In genomic region chr15:43562753-43563152, GRCh38 we compare ENCODE assay signal across 5 cellular contexts. TPM values are rescaled to one million over a fixed set of nuclear protein-coding genes. Genes with fewer than 3 reads are reported as not detected.
"Had no signal": no experiment of that assay in that cellular context is flagged by ENCODE, and none has a peak within 500 bp of the region (broad histone marks: within the 10 kb centered on the region; RNA-seq: fewer than 3 reads in every experiment).

No MANE protein-coding gene starts in this region.

RNA-seq across cellular contexts. Expression of gene CKMT1B, which starts 31.1 kb away (rescaled TPM):
- total RNA-seq: activated CD4-positive, alpha-beta memory T cell treated with anti-CD3 and anti-CD28 coated beads, Interleukin-2, amount 10 ng/mL, durations not matched to agents 7 days and 5 days; activated CD4-positive, alpha-beta T cell treated with anti-CD3 and anti-CD28 coated beads, Interleukin-2, amount 10 ng/mL, durations not matched to agents 7 days and 5 days; activated CD8-positive, alpha-beta T cell treated with anti-CD3 and anti-CD28 coated beads, Interleukin-2, amount 10 ng/mL, durations not matched to agents 7 days and 5 days; T-cell; T-helper 17 cell had no signal
